ENCODE assay signal across 7 cellular contexts in genomic region chrX:133235830-133236229, GRCh38. TPM values are rescaled to one million over a fixed set of nuclear protein-coding genes. Genes with fewer than 3 reads are reported as not detected.
"Had no signal": no experiment of that assay in that cellular context is flagged by ENCODE, and none has a peak within 500 bp of the region (broad histone marks: within the 10 kb centered on the region; RNA-seq: fewer than 3 reads in every experiment).

No MANE protein-coding gene starts in this region.

- ATAC-seq: K562 had no signal

- DNase-seq: GM23248, GOT3, H9, HCEC 1CT, IMR-90 had no signal

- H3K4me3 Mint-ChIP-seq: H9 had no signal

- H3K4me3 ChIP-seq: GM23248, K562 had no signal

- H3K27ac ChIP-seq: GM23248 had no signal

RNA-seq across cellular contexts. Expression of gene TFDP3, which starts 17.7 kb away (rescaled TPM):
- total RNA-seq: GM23248, H9, HT-29, IMR-90 had no signal
- polyA plus RNA-seq: GM23248, IMR-90 had no signal
